7 cellular contexts compared by ENCODE assay signal in the genomic region with DNA sequence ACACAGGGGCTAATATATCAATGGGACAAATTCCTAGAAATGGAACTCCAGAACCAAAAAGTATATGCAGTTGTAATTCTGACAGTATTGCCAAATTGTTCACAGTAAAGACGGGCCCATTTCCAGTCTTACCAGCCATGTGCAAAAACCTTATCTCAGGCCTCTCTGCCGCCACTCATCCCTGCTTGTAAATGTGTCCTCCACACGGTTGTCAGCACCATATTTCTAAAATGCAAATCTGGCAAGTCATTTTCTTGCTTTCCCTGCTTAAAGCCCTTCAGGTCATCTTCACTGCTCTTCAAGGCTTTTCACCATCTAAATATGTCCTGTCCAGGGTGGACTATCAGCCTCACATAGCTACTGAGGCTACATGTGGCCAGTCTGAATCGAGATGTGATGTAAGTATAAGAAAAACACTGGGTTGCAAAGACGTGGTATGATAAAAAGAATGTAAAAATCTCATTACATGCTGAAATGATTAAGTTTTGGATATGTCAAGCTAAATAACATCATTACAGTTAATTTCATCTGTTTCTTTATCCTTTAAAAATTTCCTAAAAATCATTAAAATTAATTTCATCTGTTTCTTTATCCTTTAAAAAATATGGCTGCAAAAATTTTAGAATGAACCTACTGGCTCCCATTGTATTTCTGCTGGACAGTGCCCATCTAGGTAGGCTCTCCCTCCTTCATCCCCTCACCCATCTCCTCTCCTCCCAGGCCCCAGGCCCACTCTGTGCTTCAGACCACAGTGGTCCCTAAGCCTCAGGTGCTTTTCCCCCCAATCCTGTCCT. TPM values are rescaled to one million over a fixed set of nuclear protein-coding genes. Genes with fewer than 3 reads are reported as not detected.
DNase-seq lines count a peak whose midpoint lies in the region; ATAC-seq and TF ChIP-seq lines count a peak whose summit lies in the region.

No MANE protein-coding gene starts in this region.

- no peaks in the 10 kb centered on the region for H3K27me3 Mint-ChIP-seq in activated T-helper 2 cell treated with anti-CD3 and anti-CD28 coated beads, Interferon-gamma antibody, Interleukin-2, Interleukin-4, amounts not matched to agents 10 μg/mL and 5 μg/mL and 100 μg/mL, durations not matched to agents 14 hours and 24 hours and 36 hours (ENCODE audit: low read depth)

- no peak for DNase-seq in activated T-helper 2 cell treated with anti-CD3 and anti-CD28 coated beads, Interferon-gamma antibody, Interleukin-2, Interleukin-4, amounts not matched to agents 10 μg/mL and 5 μg/mL and 100 μg/mL, durations not matched to agents 14 hours and 24 hours and 36 hours (ENCODE audit: low spot score)
- no peak for DNase-seq in Ammon's horn (ENCODE audit: low spot score)
- DNase-seq in stimulated activated CD8-positive, alpha-beta memory T cell treated with anti-CD3 and anti-CD28 coated beads, Interleukin-4, amount 100 ng/mL, for 48 hours, result no peak

- peaks cover 61% of the 10 kb centered on the region for H3K36me3 Mint-ChIP-seq in activated T-helper 2 cell treated with anti-CD3 and anti-CD28 coated beads, Interferon-gamma antibody, Interleukin-2, Interleukin-4, amounts not matched to agents 10 μg/mL and 5 μg/mL and 100 μg/mL, durations not matched to agents 14 hours and 24 hours and 36 hours (ENCODE audit: low read depth)

- H3K9me3 ChIP-seq in HEK293 (ENCODE audit: control insufficient read depth, insufficient read depth, low read depth, low read length), result no peaks in the 10 kb centered on the region
- H3K9me3 ChIP-seq in iPS-18c (ENCODE audit: control insufficient read depth, insufficient read depth, low read length), result no peaks in the 10 kb centered on the region
- no peaks in the 10 kb centered on the region for H3K9me3 ChIP-seq in subcutaneous abdominal adipose tissue (ENCODE audit: control insufficient read depth in 5 of 5, low read length in 5 of 5)

- H3K4me3 ChIP-seq in HEK293 (ENCODE audit: low read depth, low read length), result peak overlapping the region; percentile 61; the same call in 1 of the 2 replicates
- H3K4me3 ChIP-seq in iPS-18c (ENCODE audit: insufficient read depth, low read depth, low read length), result peak overlapping the region; percentile 76; the same call in 1 of the 2 replicates
- H3K4me3 ChIP-seq in subcutaneous abdominal adipose tissue (ENCODE audit: low read depth in 1 of 5, low read length in 5 of 5), result peak overlapping the region; percentile 78 to 92 (median 86)

- H3K9me3 Mint-ChIP-seq in activated T-helper 2 cell treated with anti-CD3 and anti-CD28 coated beads, Interferon-gamma antibody, Interleukin-2, Interleukin-4, amounts not matched to agents 10 μg/mL and 5 μg/mL and 100 μg/mL, durations not matched to agents 14 hours and 24 hours and 36 hours, result no peaks in the 10 kb centered on the region

- CTCF ChIA-PET in HEK293 (lab: Yijun Ruan, JAX), result interaction anchor here (0.7 to 1.9 kb wide), 5 partner anchors 115 to 194 kb away, joined by 3 to 6 read pairs (median 3); no protein-coding TSS in a partner anchor

- H3K9ac ChIP-seq in subcutaneous abdominal adipose tissue (ENCODE audit: low read length in 5 of 5), result peak overlapping the region; percentile 90 to 99 (median 95)

- H3K27ac Mint-ChIP-seq in activated T-helper 2 cell treated with anti-CD3 and anti-CD28 coated beads, Interferon-gamma antibody, Interleukin-2, Interleukin-4, amounts not matched to agents 10 μg/mL and 5 μg/mL and 100 μg/mL, durations not matched to agents 14 hours and 24 hours and 36 hours, result peak overlapping the region; percentile 95

- no peaks in the 10 kb centered on the region for H3K4me1 ChIP-seq in HEK293 (ENCODE audit: control insufficient read depth, insufficient read depth, low read length)
- H3K4me1 ChIP-seq in subcutaneous abdominal adipose tissue (ENCODE audit: control insufficient read depth in 5 of 5, insufficient read depth in 5 of 5, low read length in 5 of 5), result peaks cover 6 to 34% (median 25%) of the 10 kb centered on the region in 5 donors

- H3K36me3 ChIP-seq in HEK293 (ENCODE audit: control insufficient read depth in 2 of 2, insufficient read depth in 1 of 2, low read length in 2 of 2), result peaks cover 0 to 7% of the 10 kb centered on the region in 2 experiments; a peak in 1 of 3 replicates
- peaks cover 11 to 37% (median 23%) of the 10 kb centered on the region in 5 donors for H3K36me3 ChIP-seq in subcutaneous abdominal adipose tissue (ENCODE audit: control insufficient read depth in 5 of 5, insufficient read depth in 5 of 5, low read length in 5 of 5)

- POLR2A ChIA-PET in HEK293 (lab: Yijun Ruan, JAX), result interaction anchor here (0.9 kb wide), 1 partner anchor 8 kb away, joined by 3 read pairs; no protein-coding TSS in a partner anchor

- intact Hi-C loops in activated T-helper 2 cell treated with anti-CD3 and anti-CD28 coated beads, Interferon-gamma antibody, Interleukin-2, Interleukin-4, amounts not matched to agents 10 μg/mL and 5 μg/mL and 100 μg/mL, durations not matched to agents 14 hours and 24 hours and 36 hours (cut with micrococcal nuclease), result loop anchor here (5.0 to 10.0 kb wide), 2 partner anchors 171 to 232 kb away; a partner anchor contains a TSS

- TF ChIP-seq CTCF in HEK293 (tag by site-specific recombination; IDR thresholded peaks at IDR 0.05), result no peak

- H3K27me3 ChIP-seq in subcutaneous abdominal adipose tissue (ENCODE audit: control insufficient read depth in 5 of 5, insufficient read depth in 4 of 5, low read length in 5 of 5), result no peaks in the 10 kb centered on the region

- peaks cover 54% of the 10 kb centered on the region for H3K4me1 Mint-ChIP-seq in activated T-helper 2 cell treated with anti-CD3 and anti-CD28 coated beads, Interferon-gamma antibody, Interleukin-2, Interleukin-4, amounts not matched to agents 10 μg/mL and 5 μg/mL and 100 μg/mL, durations not matched to agents 14 hours and 24 hours and 36 hours (ENCODE audit: low read depth)

- no peak for ATAC-seq in GM21786 (IDR thresholded peaks at IDR 0.05; ENCODE audit: unreplicated experiment)

- H3K27ac ChIP-seq in HEK293 (ENCODE audit: extremely low read depth, low read depth, low read length) (peak overlapping the region; percentile 78; the same call in 1 of the 2 replicates), subcutaneous abdominal adipose tissue (ENCODE audit: low read depth, low read length) (peak overlapping the region; percentile 95)

- peak overlapping the region; percentile 97 for H3K4me3 Mint-ChIP-seq in activated T-helper 2 cell treated with anti-CD3 and anti-CD28 coated beads, Interferon-gamma antibody, Interleukin-2, Interleukin-4, amounts not matched to agents 10 μg/mL and 5 μg/mL and 100 μg/mL, durations not matched to agents 14 hours and 24 hours and 36 hours (ENCODE audit: low read depth)

TF ChIP-seq in HEK293, 187 proteins besides CTCF, POLR2A, EP300 and RAD21 (continues in another document):
- TF ChIP-seq, protein P1, sequence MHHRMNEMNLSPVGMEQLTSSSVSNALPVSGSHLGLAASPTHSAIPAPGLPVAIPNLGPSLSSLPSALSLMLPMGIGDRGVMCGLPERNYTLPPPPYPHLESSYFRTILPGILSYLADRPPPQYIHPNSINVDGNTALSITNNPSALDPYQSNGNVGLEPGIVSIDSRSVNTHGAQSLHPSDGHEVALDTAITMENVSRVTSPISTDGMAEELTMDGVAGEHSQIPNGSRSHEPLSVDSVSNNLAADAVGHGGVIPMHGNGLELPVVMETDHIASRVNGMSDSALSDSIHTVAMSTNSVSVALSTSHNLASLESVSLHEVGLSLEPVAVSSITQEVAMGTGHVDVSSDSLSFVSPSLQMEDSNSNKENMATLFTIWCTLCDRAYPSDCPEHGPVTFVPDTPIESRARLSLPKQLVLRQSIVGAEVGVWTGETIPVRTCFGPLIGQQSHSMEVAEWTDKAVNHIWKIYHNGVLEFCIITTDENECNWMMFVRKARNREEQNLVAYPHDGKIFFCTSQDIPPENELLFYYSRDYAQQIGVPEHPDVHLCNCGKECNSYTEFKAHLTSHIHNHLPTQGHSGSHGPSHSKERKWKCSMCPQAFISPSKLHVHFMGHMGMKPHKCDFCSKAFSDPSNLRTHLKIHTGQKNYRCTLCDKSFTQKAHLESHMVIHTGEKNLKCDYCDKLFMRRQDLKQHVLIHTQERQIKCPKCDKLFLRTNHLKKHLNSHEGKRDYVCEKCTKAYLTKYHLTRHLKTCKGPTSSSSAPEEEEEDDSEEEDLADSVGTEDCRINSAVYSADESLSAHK (tag by site-specific recombination; IDR thresholded peaks at IDR 0.05), result no peak

RNA-seq across cellular contexts. Expression of a gene that starts 1.0 kb away (rescaled TPM):
- total RNA-seq in activated T-helper 2 cell treated with anti-CD3 and anti-CD28 coated beads, Interferon-gamma antibody, Interleukin-2, Interleukin-4, amounts not matched to agents 10 μg/mL and 5 μg/mL and 100 μg/mL, durations not matched to agents 14 hours and 24 hours and 36 hours, result 29.8 and 31.0 TPM in 2 replicates

RNA-seq across cellular contexts. Expression of a gene that starts 1.0 kb away (rescaled TPM):
- total RNA-seq in activated T-helper 2 cell treated with anti-CD3 and anti-CD28 coated beads, Interferon-gamma antibody, Interleukin-2, Interleukin-4, amounts not matched to agents 10 μg/mL and 5 μg/mL and 100 μg/mL, durations not matched to agents 14 hours and 24 hours and 36 hours, result 32.4 and 34.3 TPM in 2 replicates

RNA-seq across cellular contexts. Expression of a gene that starts 14.3 kb away (rescaled TPM):
- 14.4 and 16.1 TPM in 2 replicates for total RNA-seq in activated T-helper 2 cell treated with anti-CD3 and anti-CD28 coated beads, Interferon-gamma antibody, Interleukin-2, Interleukin-4, amounts not matched to agents 10 μg/mL and 5 μg/mL and 100 μg/mL, durations not matched to agents 14 hours and 24 hours and 36 hours

RNA-seq across cellular contexts. Expression of a gene that starts 48.4 kb away (rescaled TPM):
- total RNA-seq in activated T-helper 2 cell treated with anti-CD3 and anti-CD28 coated beads, Interferon-gamma antibody, Interleukin-2, Interleukin-4, amounts not matched to agents 10 μg/mL and 5 μg/mL and 100 μg/mL, durations not matched to agents 14 hours and 24 hours and 36 hours, result 67.5 and 70.5 TPM in 2 replicates
